Comparison of ENCODE assay signal across 22 cellular contexts in genomic region chr16:86345521-86345920, GRCh38.
A peak's percentile ranks its signal among the peaks of the same experiment; 100 is the strongest.
DNase-seq lines count a peak whose midpoint lies in the region; ATAC-seq, FAIRE-seq and TF ChIP-seq lines count a peak whose summit lies in the region.
"Had no signal": no experiment of that assay in that cellular context is flagged by ENCODE, and none has a peak within 500 bp of the region (broad histone marks: within the 10 kb centered on the region; RNA-seq: fewer than 3 reads in every experiment).

No MANE protein-coding gene starts in this region.

- H2AFZ ChIP-seq in H1 (ENCODE audit: low read length): no peak overlapping the region
- no peak overlapping the region for H2AFZ ChIP-seq in HepG2 (ENCODE audit: low read length)
- H2AFZ ChIP-seq: PC-9 had no signal

- H4K91ac ChIP-seq in H1 (replicated peaks; ENCODE audit: insufficient read length, low read length): no peak overlapping the region

- no peak overlapping the region for H4K5ac ChIP-seq in H1 (ENCODE audit: insufficient read length, low read depth, low read length)

- CTCF ChIA-PET in H1 (lab: Charles Lee; ENCODE audit: partially characterized antibody): interaction anchor here (1.4 kb wide), 1 partner anchor 172 kb away, joined by 4 read pairs; no protein-coding TSS in a partner anchor
- CTCF ChIA-PET in HepG2 (lab: Yijun Ruan, JAX; ENCODE audit: low intra/inter-chr PET ratio, low total read pairs): no interaction called here

- no peak overlapping the region for H3K4ac ChIP-seq in H1 (replicated peaks; ENCODE audit: insufficient read length, low read depth, low read length)

- POLR2A ChIA-PET in H1 (lab: Charles Lee; ENCODE audit: partially characterized antibody) (no interaction called here), HepG2 (lab: Yijun Ruan, JAX) (no interaction called here)

- H4K8ac ChIP-seq in H1 (ENCODE audit: extremely low read depth, insufficient read depth, low read length): no peak overlapping the region

- TF ChIP-seq EP300 in H1 (IDR thresholded peaks at IDR 0.05; ENCODE audit: borderline replicate concordance in 1 of 2, low read depth in 2 of 2, low read length in 2 of 2) (no peak), HepG2 (IDR thresholded peaks at IDR 0.05; ENCODE audit: low read depth in 2 of 2, low read length in 2 of 2) (no peak), HepG2 (CRISPR knock-in tag; IDR thresholded peaks at IDR 0.05; ENCODE audit: borderline replicate concordance) (no peak), sigmoid colon (IDR thresholded peaks at IDR 0.05) (no peak)

- H3K27ac ChIP-seq in H1 (ENCODE audit: low read depth, low read length) (no peak overlapping the region), HepG2 (ENCODE audit: extremely low read length, insufficient read depth, low read length) (no peak overlapping the region), sigmoid colon (peak overlapping the region in 3 of 4 donors; percentile 40 to 96 (median 95))
- H3K27ac ChIP-seq: 22Rv1, PC-9, RWPE1 had no signal

- H3K18ac ChIP-seq in H1 (ENCODE audit: extremely low read depth, low read length): no peak overlapping the region

- no peak for FAIRE-seq in H1 (lab: Jason Lieb, UNC)
- FAIRE-seq in HepG2 (lab: Jason Lieb, UNC): no peak
- FAIRE-seq: GM18507 had no signal

- in situ Hi-C loops in HepG2 (cut with HindIII; ENCODE audit: extremely low pct_ligation_motif_present, low pct_unique_long_range_greater_than_20kb): no loop called here

- H3K9me3 ChIP-seq in H1 (ENCODE audit: insufficient read depth in 2 of 2, low read depth in 1 of 2, low read length in 1 of 2): no peaks in the 10 kb centered on the region
- no peaks in the 10 kb centered on the region for H3K9me3 ChIP-seq in HepG2 (ENCODE audit: low read length)
- no peaks in the 10 kb centered on the region for H3K9me3 ChIP-seq in sigmoid colon

- H2BK12ac ChIP-seq in H1 (ENCODE audit: low read depth, low read length): no peak overlapping the region

- H3K23ac ChIP-seq in H1 (ENCODE audit: insufficient read length): no peak overlapping the region

- H2BK15ac ChIP-seq in H1 (ENCODE audit: low read length): no peak overlapping the region

- no peak overlapping the region for H2AK5ac ChIP-seq in H1 (ENCODE audit: low read depth, low read length)

- TF ChIP-seq RAD21 in H1 (IDR thresholded peaks at IDR 0.05 in 1 of 2, conservative IDR thresholded peaks at IDR 0.05 in 1 of 2; ENCODE audit: low read depth in 2 of 2, low read length in 2 of 2) (no peak), HepG2 (CRISPR knock-in tag; IDR thresholded peaks at IDR 0.05) (no peak)

- 78% methylated on average over 6 of the region's 12 CpGs; no CpG with 5 or more reads in 1 of the 2 experiments for WGBS in H1 (ENCODE audit: extremely low coverage in 1 of 2, insufficient coverage in 1 of 2, insufficient read length in 1 of 2, insufficient replicate concordance in 2 of 2, low coverage in 1 of 2, low lambda C conversion rate in 2 of 2, missing lambda C conversion rate in 1 of 2), 2 experiments
- 7% methylated on average over 12 of the region's 12 CpGs for WGBS in HepG2 (ENCODE audit: low lambda C conversion rate)
- 53 to 56% methylated on average over 9 to 12 of the region's 12 CpGs for WGBS in sigmoid colon, 2 donors

- DNase-seq in ELF-1 (ENCODE audit: low read depth, low spot score) (peak; percentile 76), H1 (ENCODE audit: low read depth in 1 of 2, low spot score in 2 of 2) (no peak), HepG2 (ENCODE audit: low spot score) (no peak), sigmoid colon (no peak), T1000 (lab: John Stamatoyannopoulos, UW) (no peak)
- DNase-seq: BE2C; CD8-positive, alpha-beta memory T cell; DMS 273 treated with DMSO at 0.1 percent for 48 hours; DMS79 treated with DMSO at 0.1 percent for 48 hours; GOT3; KG1; MM.1S; NCI-H2029; NCI-H446; NCI-H524 treated with DMSO at 0.1 percent for 48 hours; PC-9; SHP77 had no signal

- H3K4me2 ChIP-seq in H1 (ENCODE audit: insufficient read depth in 1 of 2, low read depth in 2 of 2, low read length in 2 of 2): no peak overlapping the region
- H3K4me2 ChIP-seq in HepG2 (ENCODE audit: low read depth, low read length): no peak overlapping the region
- H3K4me2 ChIP-seq: PC-9 had no signal

- peaks cover 0 to 11% (median 3%) of the 10 kb centered on the region in 4 experiments; a peak in 4 of 7 replicates for H3K27me3 ChIP-seq in H1 (replicated peaks in 1 of 4; ENCODE audit: control insufficient read depth in 3 of 4, extremely low read depth in 1 of 4, insufficient read depth in 3 of 4, low read length in 3 of 4)
- peaks cover 4 to 85% of the 10 kb centered on the region in 2 experiments; a peak in 4 of 5 replicates for H3K27me3 ChIP-seq in HepG2 (ENCODE audit: control insufficient read depth in 1 of 2, insufficient read depth in 2 of 2, low read length in 2 of 2)
- H3K27me3 ChIP-seq in sigmoid colon: no peaks in the 10 kb centered on the region
- H3K27me3 ChIP-seq: BE2C had no signal

- TF ChIP-seq CTCF in H1 (IDR thresholded peaks at IDR 0.05; ENCODE audit: control extremely low read depth in 1 of 3, insufficient read depth in 1 of 3, low read depth in 1 of 3, low read length in 3 of 3): no peak
- TF ChIP-seq CTCF in HepG2 (CRISPR knock-in tag; IDR thresholded peaks at IDR 0.05): no peak
- TF ChIP-seq CTCF in sigmoid colon (IDR thresholded peaks at IDR 0.05): no peak

- no peak overlapping the region for H2BK20ac ChIP-seq in H1 (ENCODE audit: low read length)

- no peak for TF ChIP-seq POLR2A in H1 (IDR thresholded peaks at IDR 0.05; ENCODE audit: control extremely low read depth in 1 of 2, low read depth in 2 of 2, low read length in 2 of 2)
- TF ChIP-seq POLR2A in HepG2 (IDR thresholded peaks at IDR 0.05; ENCODE audit: insufficient read depth in 1 of 2, low read depth in 2 of 2, low read length in 2 of 2): no peak
- TF ChIP-seq POLR2A in sigmoid colon (IDR thresholded peaks at IDR 0.05): no peak
- no peak for TF ChIP-seq POLR2A in GM18505 (IDR thresholded peaks at IDR 0.05; ENCODE audit: borderline replicate concordance, extremely low read depth, insufficient read depth, insufficient read length)

- H3K79me2 ChIP-seq in H1 (ENCODE audit: control insufficient read depth in 1 of 2, insufficient read depth in 2 of 2, low read length in 2 of 2) (no peaks in the 10 kb centered on the region), HepG2 (ENCODE audit: insufficient read depth, low read length) (no peaks in the 10 kb centered on the region)

- no peak overlapping the region for H3K9ac ChIP-seq in H1 (replicated peaks in 1 of 4; ENCODE audit: extremely low read depth in 1 of 4, low read depth in 3 of 4, low read length in 3 of 4)
- no peak overlapping the region for H3K9ac ChIP-seq in HepG2 (ENCODE audit: insufficient read depth, low read depth, low read length)

- no peaks in the 10 kb centered on the region for H3K23me2 ChIP-seq in H1 (ENCODE audit: low read depth, low read length)

- ATAC-seq in HepG2 (no peak), HG02610 (IDR thresholded peaks at IDR 0.05; ENCODE audit: unreplicated experiment) (no peak), GM18505 (IDR thresholded peaks at IDR 0.05; ENCODE audit: unreplicated experiment) (no peak)

- H3K4me3 ChIP-seq in H1 (ENCODE audit: extremely low read depth in 1 of 4, insufficient read depth in 2 of 4, low read depth in 3 of 4, low read length in 4 of 4) (no peak overlapping the region), HepG2 (replicated peaks in 1 of 3; ENCODE audit: insufficient read depth in 1 of 3, low read depth in 2 of 3, low read length in 3 of 3) (no peak overlapping the region), sigmoid colon (no peak overlapping the region)
- H3K4me3 ChIP-seq: PC-9 had no signal

- H3K4me1 ChIP-seq in H1 (replicated peaks in 1 of 4; ENCODE audit: control insufficient read depth in 3 of 4, insufficient read depth in 4 of 4, low read length in 3 of 4) (peaks cover 2 to 17% (median 8%) of the 10 kb centered on the region in 4 experiments), HepG2 (ENCODE audit: insufficient read depth, low read length) (no peaks in the 10 kb centered on the region), sigmoid colon (peaks cover 0 to 43% (median 40%) of the 10 kb centered on the region in 4 donors)

- H3K14ac ChIP-seq in H1 (ENCODE audit: insufficient read length): no peak overlapping the region

- H3K56ac ChIP-seq in H1 (replicated peaks; ENCODE audit: insufficient read length, low read depth, low read length): no peak overlapping the region

- H4K20me1 ChIP-seq in H1 (replicated peaks in 1 of 2; ENCODE audit: control insufficient read depth in 1 of 2, insufficient read depth in 2 of 2, low read length in 2 of 2) (no peaks in the 10 kb centered on the region), HepG2 (ENCODE audit: insufficient read depth, low read length) (no peaks in the 10 kb centered on the region; the same call in 1 of the 2 replicates)

- H2BK120ac ChIP-seq in H1 (replicated peaks; ENCODE audit: low read depth, low read length): no peak overlapping the region

- BruUV-seq in HepG2 (replicated peaks; lab: Mats Ljungman, UMichigan): no TSS peak

- H2BK5ac ChIP-seq in H1 (ENCODE audit: low read depth, low read length): no peak overlapping the region

- H3K36me3 ChIP-seq in H1 (ENCODE audit: control insufficient read depth in 2 of 4, insufficient read depth in 4 of 4, low read length in 3 of 4) (no peaks in the 10 kb centered on the region), HepG2 (replicated peaks in 1 of 2; ENCODE audit: control insufficient read depth in 1 of 2, insufficient read depth in 2 of 2, low read length in 2 of 2) (no peaks in the 10 kb centered on the region), sigmoid colon (no peaks in the 10 kb centered on the region)
- H3K36me3 ChIP-seq: BE2C had no signal

- intact Hi-C loops in HepG2 (cut with micrococcal nuclease; ENCODE audit: unreplicated experiment) (no loop called here), sigmoid colon (cut with DNase I) (no loop called here)

- no peaks in the 10 kb centered on the region for H3K79me1 ChIP-seq in H1 (ENCODE audit: low read depth, low read length)

TF ChIP-seq in H1, 55 proteins besides CTCF, POLR2A, EP300 and RAD21 (continues in another document):
- TF ChIP-seq HDAC6 (IDR thresholded peaks at IDR 0.05; ENCODE audit: low read depth, low read length): no peak
- TF ChIP-seq CREB1 (IDR thresholded peaks at IDR 0.05): 0 out of 2 replicates have a peak, but pooled peaks have one; percentile 11
- TF ChIP-seq TAF7 (optimal IDR thresholded peaks at IDR 0.05; ENCODE audit: borderline replicate concordance, low read depth, low read length): no peak

TF ChIP-seq in HepG2, 621 proteins besides CTCF, POLR2A, EP300 and RAD21 (continues in another document):
- TF ChIP-seq ATF7 (IDR thresholded peaks at IDR 0.05) (peak; percentile 87), ATF7 (CRISPR knock-in tag; IDR thresholded peaks at IDR 0.05) (no peak), CREB1 (IDR thresholded peaks at IDR 0.05) (peak; percentile 35; the same call in 1 of the 2 replicates), CREB1 (CRISPR knock-in tag; IDR thresholded peaks at IDR 0.05) (no peak)

Comparison
In these comparisons a context has a peak if more than half of its experiments do, and no peak if none do; other contexts are left out.
1. H3K27ac ChIP-seq: peak in sigmoid colon (3 of 4); none in H1 (single experiment) and HepG2 (single experiment).